8 cellular contexts compared by ENCODE assay signal in the genomic region with DNA sequence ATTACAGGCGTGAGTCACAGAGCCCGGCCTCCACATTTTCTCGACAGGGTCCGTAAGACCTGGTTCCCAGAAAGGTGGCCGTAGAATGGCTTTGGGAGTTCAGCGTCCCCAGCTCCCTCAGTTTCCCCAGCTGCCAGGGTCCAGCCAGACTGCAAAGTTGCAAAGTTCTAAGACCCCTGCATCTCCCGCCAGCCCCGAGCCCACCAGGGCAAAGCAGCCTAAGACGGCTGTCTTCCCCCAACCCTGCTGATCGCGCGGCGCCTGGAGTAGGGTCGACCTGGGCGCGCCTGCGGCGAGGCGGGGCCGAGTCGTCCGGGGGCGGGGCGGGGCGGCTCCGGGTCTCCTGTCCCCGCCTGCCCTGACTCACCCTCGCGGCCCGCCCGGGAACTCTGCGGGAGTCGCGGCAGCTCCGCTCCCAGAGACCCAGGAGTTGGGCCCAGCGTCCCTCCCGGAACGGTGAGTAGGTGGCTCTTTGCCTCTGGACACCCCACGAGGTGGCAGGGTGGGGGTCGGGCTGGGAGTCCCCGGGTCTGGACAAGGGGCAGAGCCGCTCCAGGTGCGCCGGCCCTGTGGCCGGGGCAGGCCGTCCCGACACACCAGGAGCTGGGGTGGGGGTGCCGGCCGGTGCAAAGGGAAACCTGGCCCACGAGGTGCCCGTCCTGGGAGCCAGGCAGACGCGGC. TPM values are rescaled to one million over a fixed set of nuclear protein-coding genes. Genes with fewer than 3 reads are reported as not detected.
DNase-seq lines count a peak whose midpoint lies in the region; ATAC-seq and TF ChIP-seq lines count a peak whose summit lies in the region.

TSS of gene LRRC8E (plus strand) at position 366 of the 681 bp plus-strand sequence. CDS start 7,094 bp downstream, outside the sequence.

- 12 to 18% (median 13%) methylated on average over 36 to 53 of the region's 53 CpGs for WGBS in psoas muscle, 3 donors

- peak; percentile 76 for DNase-seq in activated effector memory CD4-positive, alpha-beta T cell treated with anti-CD3 and anti-CD28 coated beads, Interleukin-2, amount 50 U/mL, for 16 hours
- no peak for DNase-seq in activated effector memory CD4-positive, alpha-beta T cell treated with Interleukin-2 at 50 U/mL for 16 hours
- peak; percentile 48 for DNase-seq in activated CD8-positive, alpha-beta memory T cell treated with anti-CD3 and anti-CD28 coated beads, Interleukin-2, amount 50 U/mL, for 4 hours
- peak; percentile 86 for DNase-seq in glomerular visceral epithelial cell (ENCODE audit: extremely low spot score)
- no peak for DNase-seq in psoas muscle
- no peak for DNase-seq in central memory CD4-positive, alpha-beta T cell
- no peak for DNase-seq in NCI-H1694 treated with DMSO at 0.1 percent for 48 hours (lab: John Stamatoyannopoulos, UW)

- H3K4me1 ChIP-seq in psoas muscle: no peaks in the 10 kb centered on the region

- ATAC-seq in psoas muscle (peak in 2 of 4 donors; percentile 61 to 81), GM18868 (IDR thresholded peaks at IDR 0.05; ENCODE audit: unreplicated experiment) (no peak)

- peak within 1 kb of the TSS; percentile 22 for H3K4me3 ChIP-seq in psoas muscle

- no peaks in the 10 kb centered on the region for H3K9me3 ChIP-seq in psoas muscle

- no peak for TF ChIP-seq CTCF in psoas muscle (IDR thresholded peaks at IDR 0.05)

- intact Hi-C loops in psoas muscle (cut with DNase I): no loop called here

- H3K27me3 ChIP-seq in psoas muscle (ENCODE audit: insufficient read depth in 3 of 3, low read length in 2 of 3): peaks cover 0 to 37% (median 0%) of the 10 kb centered on the region in 3 donors

- no peaks in the 10 kb centered on the region for H3K36me3 ChIP-seq in psoas muscle (ENCODE audit: insufficient read depth in 1 of 2, low read depth in 1 of 2)

- H3K27ac ChIP-seq in psoas muscle: no peak within 1 kb of the TSS

RNA-seq across cellular contexts. Expression of gene LRRC8E, which starts in this region (rescaled TPM):
- under 1 TPM; 0.07 to 0.26 (median 0.15) TPM for total RNA-seq in psoas muscle
- polyA plus RNA-seq in psoas muscle: under 1 TPM in 2 of 3 donors, not detected in 1; 0.03 to 0.10 TPM

Comparison
In these comparisons a context has a peak if more than half of its experiments do, and no peak if none do; other contexts are left out.
1. DNase-seq: peak in activated effector memory CD4-positive, alpha-beta T cell treated with anti-CD3 and anti-CD28 coated beads, Interleukin-2, amount 50 U/mL, for 16 hours (single experiment), activated CD8-positive, alpha-beta memory T cell treated with anti-CD3 and anti-CD28 coated beads, Interleukin-2, amount 50 U/mL, for 4 hours (single experiment) and glomerular visceral epithelial cell (single experiment); none in activated effector memory CD4-positive, alpha-beta T cell treated with Interleukin-2 at 50 U/mL for 16 hours (single experiment), psoas muscle (0 of 2), central memory CD4-positive, alpha-beta T cell (single experiment) and NCI-H1694 treated with DMSO at 0.1 percent for 48 hours (single experiment).